ENCODE assay signal across 13 cellular contexts in genomic region chr7:151689196-151689971, GRCh38.
A peak's percentile ranks its signal among the peaks of the same experiment; 100 is the strongest.
DNase-seq lines count a peak whose midpoint lies in the region; ATAC-seq, FAIRE-seq and TF ChIP-seq lines count a peak whose summit lies in the region.
"Had no signal": no experiment of that assay in that cellular context is flagged by ENCODE, and none has a peak within 500 bp of the region (broad histone marks: within the 10 kb centered on the region; RNA-seq: fewer than 3 reads in every experiment).

No MANE protein-coding gene starts in this region.

- no peak overlapping the region for H3K9ac ChIP-seq in kidney (ENCODE audit: low read length in 2 of 2)

- no peak for FAIRE-seq in kidney (lab: Jason Lieb, UNC)
- FAIRE-seq in GM12891 (lab: Jason Lieb, UNC) = no peak
- FAIRE-seq: HTR-8/SVneo had no signal

- no peaks in the 10 kb centered on the region for H3K36me3 ChIP-seq in kidney (ENCODE audit: control insufficient read depth in 1 of 2, insufficient read depth in 2 of 2, low read length in 2 of 2)
- H3K36me3 ChIP-seq: Peyer's patch had no signal

- H3K27ac ChIP-seq in kidney (ENCODE audit: low read depth in 2 of 2, low read length in 2 of 2) = peak overlapping the region; percentile 56 to 66
- H3K27ac ChIP-seq: Peyer's patch had no signal

- ATAC-seq in GM21528 (IDR thresholded peaks at IDR 0.05; ENCODE audit: low FRiP score, unreplicated experiment) = no peak

- DNase-seq in DMS53 (lab: John Stamatoyannopoulos, UW) = peak; percentile 53
- no peak for DNase-seq in DMS53 treated with DMSO at 0.1 percent for 48 hours (lab: John Stamatoyannopoulos, UW; ENCODE audit: unreplicated experiment)
- DNase-seq in astrocyte of the hippocampus (ENCODE audit: low read depth, low spot score) = peak; percentile 55
- DNase-seq in kidney = peak; percentile 87
- no peak for DNase-seq in NK-92 (lab: John Stamatoyannopoulos, UW; ENCODE audit: unreplicated experiment)
- no peak for DNase-seq in GM12891 (ENCODE audit: insufficient read length, low spot score)
- no peak for DNase-seq in RPMI8226
- DNase-seq: 8988T; activated CD4-positive, alpha-beta T cell treated with anti-CD3 and anti-CD28 coated beads, Interleukin-2, amount 10 ng/mL, durations not matched to agents 7 days and 5 days; GOT3 had no signal

- intact Hi-C loops in kidney (cut with DNase I) = no loop called here

- no peak for TF ChIP-seq CTCF in kidney (IDR thresholded peaks at IDR 0.05; ENCODE audit: borderline replicate concordance, extremely low read depth, insufficient read depth)

- H3K4me3 ChIP-seq in kidney (ENCODE audit: low read length in 2 of 2) = no peak overlapping the region
- H3K4me3 ChIP-seq: Peyer's patch had no signal

- H3K9me3 ChIP-seq in kidney (ENCODE audit: control insufficient read depth in 1 of 2, low read length in 2 of 2) = no peaks in the 10 kb centered on the region
- H3K9me3 ChIP-seq: Peyer's patch had no signal

- H3K4me1 ChIP-seq in kidney (ENCODE audit: control insufficient read depth in 1 of 2, insufficient read depth in 1 of 2, low read depth in 1 of 2, low read length in 2 of 2) = peaks cover 7 to 16% of the 10 kb centered on the region in 2 donors

- TF ChIP-seq POLR2A in GM12891 (IDR thresholded peaks at IDR 0.05; ENCODE audit: low read depth, low read length) = no peak

TF ChIP-seq in GM12891, 5 proteins besides CTCF, POLR2A, EP300 and RAD21:
- TF ChIP-seq SPI1 (IDR thresholded peaks at IDR 0.05; ENCODE audit: low read depth, low read length) = no peak

Comparison
In these comparisons a context has a peak if more than half of its experiments do, and no peak if none do; other contexts are left out.
1. DNase-seq: peak in DMS53 (single experiment), astrocyte of the hippocampus (single experiment) and kidney (single experiment); none in DMS53 treated with DMSO at 0.1 percent for 48 hours (single experiment), NK-92 (single experiment), GM12891 (single experiment) and RPMI8226 (single experiment).